Comparison of ENCODE assay signal across 28 cellular contexts in genomic region chr2:69369802-69370201, GRCh38.
"Had no signal": no experiment of that assay in that cellular context is flagged by ENCODE, and none has a peak within 500 bp of the region (broad histone marks: within the 10 kb centered on the region; RNA-seq: fewer than 3 reads in every experiment).

No MANE protein-coding gene starts in this region.

- H3K4me3 ChIP-seq: coronary artery, dorsolateral prefrontal cortex, esophagus squamous epithelium, gastrocnemius medialis, heart right ventricle, left lung, lower lobe of right lung, mucosa of descending colon had no signal

- H3K9me3 Mint-ChIP-seq: mesothelial cell of epicardium, naive B cell had no signal

- H3K4me3 Mint-ChIP-seq: mesothelial cell of epicardium, naive B cell had no signal

- H3K27me3 ChIP-seq: dorsolateral prefrontal cortex, esophagus squamous epithelium, gastrocnemius medialis, heart right ventricle, left lung had no signal

- FAIRE-seq: colon, endometrium, islet of Langerhans, keratinocyte had no signal

- H3K9me3 ChIP-seq: esophagus squamous epithelium, gastrocnemius medialis, heart right ventricle, left lung, lower lobe of right lung, mucosa of descending colon had no signal

- DNase-seq: dermis blood vessel endothelial cell; dorsolateral prefrontal cortex; effector CD4-positive, alpha-beta T cell; effector memory CD4-positive, alpha-beta T cell; erythroblast; esophagus squamous epithelium; foreskin fibroblast; foreskin melanocyte; gastrocnemius medialis; glutamatergic neuron; head of caudate nucleus; heart right ventricle; hippocampal formation; left cardiac atrium; left lung; left ventricle myocardium superior; lower lobe of right lung; mesenchymal stem cell; mucosa of descending colon; naive B cell had no signal

- H3K27ac ChIP-seq: coronary artery, dorsolateral prefrontal cortex, epithelial cell of prostate, esophagus squamous epithelium, gastrocnemius medialis, heart right ventricle, left lung, lower lobe of right lung had no signal

- H3K27ac Mint-ChIP-seq: mesothelial cell of epicardium had no signal

- ATAC-seq: esophagus mucosa, gastrocnemius medialis, heart right ventricle, left cardiac atrium, left lung, left ventricle myocardium superior, lower lobe of right lung, mucosa of descending colon had no signal

- H3K4me1 ChIP-seq: esophagus squamous epithelium, gastrocnemius medialis, heart right ventricle, left lung, lower lobe of right lung had no signal

- H3K4me1 Mint-ChIP-seq: mesothelial cell of epicardium had no signal

- H3K27me3 Mint-ChIP-seq: naive B cell had no signal
